ENCODE assay signal across 14 cellular contexts in the genomic region with DNA sequence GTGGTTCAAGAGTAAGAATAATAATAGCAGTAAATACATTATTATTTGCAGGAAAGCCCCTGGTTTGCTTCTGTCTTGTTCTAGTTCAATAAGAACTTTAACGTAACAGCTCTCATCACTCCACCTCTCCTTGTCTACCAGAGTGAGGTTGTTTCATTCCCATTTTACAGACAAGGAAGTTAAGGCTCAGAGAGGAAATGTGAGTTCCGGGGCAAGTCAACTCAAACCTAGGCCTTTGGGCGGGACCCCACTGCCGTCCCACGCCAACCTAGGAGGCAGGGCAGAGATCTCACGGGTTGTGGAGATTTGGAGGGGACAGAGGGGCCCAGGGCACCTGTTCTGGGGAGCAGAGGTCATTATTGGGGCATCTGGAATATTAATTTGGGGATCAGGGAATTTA. TPM values are rescaled to one million over a fixed set of nuclear protein-coding genes. Genes with fewer than 3 reads are reported as not detected.
DNase-seq lines count a peak whose midpoint lies in the region; ATAC-seq and TF ChIP-seq lines count a peak whose summit lies in the region.
"Had no signal": no experiment of that assay in that cellular context is flagged by ENCODE, and none has a peak within 500 bp of the region (broad histone marks: within the 10 kb centered on the region; RNA-seq: fewer than 3 reads in every experiment).

No MANE protein-coding gene starts in this region.

- no peaks in the 10 kb centered on the region for H3K9me3 Mint-ChIP-seq in activated CD4-positive, alpha-beta T cell treated with anti-CD3 and anti-CD28 coated beads for 36 hours (ENCODE audit: low read depth)
- H3K9me3 Mint-ChIP-seq in activated naive CD8-positive, alpha-beta T cell (ENCODE audit: low read depth) = no peaks in the 10 kb centered on the region

- H3K27me3 ChIP-seq in KMS-11 (ENCODE audit: insufficient read depth, low read depth) (no peaks in the 10 kb centered on the region), osteoblast (ENCODE audit: insufficient read depth, low read length) (no peaks in the 10 kb centered on the region)
- H3K27me3 ChIP-seq: esophagus squamous epithelium had no signal

- H3K36me3 Mint-ChIP-seq in activated CD4-positive, alpha-beta T cell treated with anti-CD3 and anti-CD28 coated beads for 36 hours (ENCODE audit: low read depth) = peaks cover 37% of the 10 kb centered on the region
- H3K36me3 Mint-ChIP-seq in activated naive CD8-positive, alpha-beta T cell = peaks cover 10% of the 10 kb centered on the region

- peaks cover 44% of the 10 kb centered on the region for H3K79me2 ChIP-seq in KMS-11 (ENCODE audit: insufficient read depth, low read depth)
- H3K79me2 ChIP-seq in osteoblast (ENCODE audit: insufficient read depth, low read length) = peaks cover 19% of the 10 kb centered on the region

- no peak overlapping the region for H3K4me3 ChIP-seq in KMS-11 (IDR thresholded peaks at IDR 0.05; ENCODE audit: insufficient read depth, low read depth, low read length)
- H3K4me3 ChIP-seq in osteoblast (ENCODE audit: insufficient read depth, low read length) = no peak overlapping the region
- H3K4me3 ChIP-seq: coronary artery, HAP-1, smooth muscle cell, thoracic aorta had no signal

- POLR2A ChIA-PET in activated CD4-positive, alpha-beta T cell treated with anti-CD3 and anti-CD28 coated beads for 36 hours (lab: Charles Lee) = no interaction called here

- H4K20me1 ChIP-seq in KMS-11 (ENCODE audit: insufficient read depth) (no peaks in the 10 kb centered on the region), osteoblast (ENCODE audit: insufficient read depth, low read length) (peaks cover 10% of the 10 kb centered on the region)

- no peak for TF ChIP-seq CTCF in KMS-11 (conservative IDR thresholded peaks at IDR 0.05; ENCODE audit: low read depth, low read length)
- no peak for TF ChIP-seq CTCF in osteoblast (IDR thresholded peaks at IDR 0.05; ENCODE audit: extremely low read depth, low read depth, low read length)

- H3K27me3 Mint-ChIP-seq in activated CD4-positive, alpha-beta T cell treated with anti-CD3 and anti-CD28 coated beads for 36 hours = no peaks in the 10 kb centered on the region
- no peaks in the 10 kb centered on the region for H3K27me3 Mint-ChIP-seq in activated naive CD8-positive, alpha-beta T cell

- DNase-seq in activated CD4-positive, alpha-beta T cell treated with anti-CD3 and anti-CD28 coated beads for 36 hours = no peak
- no peak for DNase-seq in activated CD4-positive, alpha-beta T cell treated with anti-CD3 and anti-CD28 coated beads for 4 hours
- DNase-seq in osteoblast (ENCODE audit: insufficient read length, low spot score, missing footprints) (peak; percentile 31), GM19240 (ENCODE audit: insufficient read length, low spot score) (no peak)
- DNase-seq: 8988T, esophagus squamous epithelium had no signal

- no peak overlapping the region for H3K27ac ChIP-seq in KMS-11
- no peak overlapping the region for H3K27ac ChIP-seq in osteoblast (ENCODE audit: low read depth, low read length)
- H3K27ac ChIP-seq: coronary artery, thoracic aorta had no signal

- peaks cover 17% of the 10 kb centered on the region for H3K4me1 ChIP-seq in KMS-11 (ENCODE audit: low read depth, poor library complexity, severe bottlenecking)
- peaks cover 17% of the 10 kb centered on the region for H3K4me1 ChIP-seq in osteoblast (ENCODE audit: insufficient read depth, low read length)

- peak overlapping the region; percentile 100 for H3K4me3 Mint-ChIP-seq in activated CD4-positive, alpha-beta T cell treated with anti-CD3 and anti-CD28 coated beads for 36 hours
- H3K4me3 Mint-ChIP-seq in activated naive CD8-positive, alpha-beta T cell = peak overlapping the region; percentile 100

- H3K27ac Mint-ChIP-seq in activated CD4-positive, alpha-beta T cell treated with anti-CD3 and anti-CD28 coated beads for 36 hours = peak overlapping the region; percentile 99
- peak overlapping the region; percentile 99 for H3K27ac Mint-ChIP-seq in activated naive CD8-positive, alpha-beta T cell

- no peak overlapping the region for H2AFZ ChIP-seq in KMS-11 (ENCODE audit: low read depth)
- H2AFZ ChIP-seq in osteoblast (ENCODE audit: low read length) = peak overlapping the region; percentile 22

- no peak overlapping the region for H3K9ac ChIP-seq in KMS-11

- H3K4me1 Mint-ChIP-seq in activated CD4-positive, alpha-beta T cell treated with anti-CD3 and anti-CD28 coated beads for 36 hours = peaks cover 49% of the 10 kb centered on the region
- H3K4me1 Mint-ChIP-seq in activated naive CD8-positive, alpha-beta T cell (ENCODE audit: low read depth) = peaks cover 47% of the 10 kb centered on the region

- H3K4me2 ChIP-seq in KMS-11 = peak overlapping the region; percentile 89; the same call in 1 of the 2 replicates
- H3K4me2 ChIP-seq in osteoblast (ENCODE audit: insufficient read depth, low read length) = no peak overlapping the region
- H3K4me2 ChIP-seq: smooth muscle cell had no signal

- 0 out of 2 replicates have a peak, but pooled peaks cover 4% of the 10 kb centered on the region for H3K36me3 ChIP-seq in KMS-11 (ENCODE audit: insufficient read depth)
- H3K36me3 ChIP-seq in osteoblast (ENCODE audit: insufficient read depth, low read length) = peaks cover 10% of the 10 kb centered on the region

- CTCF ChIA-PET in activated CD4-positive, alpha-beta T cell treated with anti-CD3 and anti-CD28 coated beads for 36 hours (lab: Charles Lee) = interaction anchor here (0.7 kb wide), 1 partner anchor 18 kb away, joined by 3 read pairs; no protein-coding TSS in a partner anchor

- intact Hi-C loops in activated CD4-positive, alpha-beta T cell treated with anti-CD3 and anti-CD28 coated beads for 36 hours (cut with DNase I, micrococcal nuclease) = loop anchor here (5.0 kb wide), 3 partner anchors 199 to 229 kb away; a partner anchor contains a TSS

- no peaks in the 10 kb centered on the region for H3K9me3 ChIP-seq in osteoblast (ENCODE audit: low read depth, low read length)
- H3K9me3 ChIP-seq: esophagus squamous epithelium, HAP-1, thoracic aorta had no signal

- ATAC-seq in activated CD4-positive, alpha-beta T cell treated with anti-CD3 and anti-CD28 coated beads for 36 hours = no peak
- ATAC-seq in GM18873 (IDR thresholded peaks at IDR 0.05; ENCODE audit: low FRiP score, unreplicated experiment) = no peak
- no peak for ATAC-seq in GM19467 (IDR thresholded peaks at IDR 0.05; ENCODE audit: unreplicated experiment)

RNA-seq across cellular contexts. Expression of a gene that starts 1.5 kb away (rescaled TPM):
- 100 to 1,000 TPM; 195 to 198 TPM for total RNA-seq in activated CD4-positive, alpha-beta T cell treated with anti-CD3 and anti-CD28 coated beads for 36 hours
- under 0.01 and 0.72 TPM in 2 replicates for total RNA-seq in osteoblast

RNA-seq across cellular contexts. Expression of a gene that starts 2.7 kb away (rescaled TPM):
- 100 to 1,000 TPM; 269 to 297 TPM for total RNA-seq in activated CD4-positive, alpha-beta T cell treated with anti-CD3 and anti-CD28 coated beads for 36 hours
- 210 and 317 TPM in 2 replicates for total RNA-seq in osteoblast

RNA-seq across cellular contexts. Expression of a gene that starts 31.2 kb away (rescaled TPM):
- 100 to 1,000 TPM; 181 to 182 TPM for total RNA-seq in activated CD4-positive, alpha-beta T cell treated with anti-CD3 and anti-CD28 coated beads for 36 hours
- 204 and 229 TPM in 2 replicates for total RNA-seq in osteoblast

Comparison
In these comparisons a context has a peak if more than half of its experiments do, and no peak if none do; other contexts are left out.
1. RNA of a gene that starts 1.5 kb away (total RNA-seq): 195 to 198 TPM in activated CD4-positive, alpha-beta T cell treated with anti-CD3 and anti-CD28 coated beads for 36 hours; under 0.01 to 0.72 TPM in osteoblast; every median in the first group is over 100 times any median in the second.